Comparison of ENCODE assay signal across 10 cellular contexts in genomic region chr1:156692409-156692957, GRCh38. TPM values are rescaled to one million over a fixed set of nuclear protein-coding genes. Genes with fewer than 3 reads are reported as not detected.
DNase-seq lines count a peak whose midpoint lies in the region; ATAC-seq and TF ChIP-seq lines count a peak whose summit lies in the region.
"Had no signal": no experiment of that assay in that cellular context is flagged by ENCODE, and none has a peak within 500 bp of the region (broad histone marks: within the 10 kb centered on the region; RNA-seq: fewer than 3 reads in every experiment).

No MANE protein-coding gene starts in this region.

- intact Hi-C loops in breast epithelium (cut with DNase I; ENCODE audit: low total_unique reads) (no loop called here), MCF 10A (cut with micrococcal nuclease) (no loop called here)
- intact Hi-C loops in activated CD8-positive, alpha-beta T cell treated with anti-CD3 and anti-CD28 coated beads for 36 hours (cut with micrococcal nuclease): no loop called here

- H3K9me3 ChIP-seq in breast epithelium (no peaks in the 10 kb centered on the region), iPS-15b (ENCODE audit: control insufficient read depth, insufficient read depth, low read length) (no peaks in the 10 kb centered on the region)

- POLR2A ChIA-PET in MCF 10A (lab: Yijun Ruan, JAX): interaction anchor here (0.6 to 9.7 kb wide), 4 partner anchors 8 to 108 kb away, joined by 3 to 187 read pairs (median 34); partner anchors contain the start of genes CRABP2, ISG20L2 and METTL25B
- POLR2A ChIA-PET in activated CD8-positive, alpha-beta T cell treated with anti-CD3 and anti-CD28 coated beads for 36 hours (lab: Charles Lee): interaction anchor here (1.1 to 2.4 kb wide), 3 partner anchors 13 to 33 kb away, joined by 3 to 12 read pairs (median 4); partner anchors contain the start of gene CRABP2

- H3K9ac ChIP-seq in iPS-15b (ENCODE audit: low read depth, low read length): peak overlapping the region; percentile 47

- H3K9me3 Mint-ChIP-seq in MCF 10A (ENCODE audit: unreplicated experiment): no peaks in the 10 kb centered on the region
- no peaks in the 10 kb centered on the region for H3K9me3 Mint-ChIP-seq in activated CD8-positive, alpha-beta T cell treated with anti-CD3 and anti-CD28 coated beads for 36 hours
- H3K9me3 Mint-ChIP-seq: memory B cell had no signal

- H3K36me3 ChIP-seq in breast epithelium (no peaks in the 10 kb centered on the region), iPS-15b (ENCODE audit: control insufficient read depth, insufficient read depth, low read length) (no peaks in the 10 kb centered on the region)
- H3K36me3 ChIP-seq: brain microvascular endothelial cell had no signal

- no peak for ATAC-seq in activated CD8-positive, alpha-beta T cell treated with anti-CD3 and anti-CD28 coated beads for 36 hours

- H3K4me1 Mint-ChIP-seq in MCF 10A (ENCODE audit: insufficient read depth, unreplicated experiment): peaks cover 26% of the 10 kb centered on the region
- H3K4me1 Mint-ChIP-seq in activated CD8-positive, alpha-beta T cell treated with anti-CD3 and anti-CD28 coated beads for 36 hours (ENCODE audit: low read depth): peaks cover 23% of the 10 kb centered on the region

- CTCF ChIA-PET in MCF 10A (lab: Yijun Ruan, JAX): interaction anchor here (0.6 to 47.2 kb wide), 7 partner anchors 15 to 167 kb away, joined by 3 to 2415 read pairs (median 43); partner anchors contain the start of genes CRABP2, INSRR, ISG20L2 and METTL25B
- CTCF ChIA-PET in activated CD8-positive, alpha-beta T cell treated with anti-CD3 and anti-CD28 coated beads for 36 hours (lab: Charles Lee): interaction anchor here (1.1 to 13.3 kb wide), 7 partner anchors 10 to 199 kb away, joined by 3 to 396 read pairs (median 48); partner anchors contain the start of genes CRABP2, INSRR, ISG20L2 and METTL25B

- no peak for TF ChIP-seq POLR2A in breast epithelium (IDR thresholded peaks at IDR 0.05)

- peak overlapping the region; percentile 84 to 90 for H3K27ac ChIP-seq in breast epithelium
- H3K27ac ChIP-seq: brain microvascular endothelial cell had no signal

- H3K27me3 ChIP-seq in breast epithelium: no peaks in the 10 kb centered on the region
- no peaks in the 10 kb centered on the region for H3K27me3 ChIP-seq in iPS-15b (ENCODE audit: control insufficient read depth, insufficient read depth, low read length)

- no peak overlapping the region for H3K4me3 Mint-ChIP-seq in MCF 10A (ENCODE audit: unreplicated experiment)
- H3K4me3 Mint-ChIP-seq in activated CD8-positive, alpha-beta T cell treated with anti-CD3 and anti-CD28 coated beads for 36 hours: no peak overlapping the region
- H3K4me3 Mint-ChIP-seq: memory B cell, T-helper 17 cell had no signal

- H3K4me1 ChIP-seq in breast epithelium: peaks cover 21 to 43% of the 10 kb centered on the region in 2 donors
- peaks cover 37% of the 10 kb centered on the region for H3K4me1 ChIP-seq in iPS-15b (ENCODE audit: control insufficient read depth, insufficient read depth, low read length)

- H3K4me3 ChIP-seq in breast epithelium: peak overlapping the region in 2 of 3 donors; percentile 9 to 32
- peak overlapping the region; percentile 48 for H3K4me3 ChIP-seq in iPS-15b (ENCODE audit: low read depth, low read length)

- TF ChIP-seq CTCF in breast epithelium (IDR thresholded peaks at IDR 0.05) (no peak), MCF 10A (IDR thresholded peaks at IDR 0.05; ENCODE audit: unreplicated experiment) (no peak)
- TF ChIP-seq CTCF in activated CD8-positive, alpha-beta T cell treated with anti-CD3 and anti-CD28 coated beads for 36 hours (IDR thresholded peaks at IDR 0.05): no peak

- BruUV-seq in MCF 10A (replicated peaks; lab: Mats Ljungman, UMichigan): no TSS peak

- DNase-seq in breast epithelium (ENCODE audit: low spot score in 2 of 2): peak; percentile 56 to 78
- no peak for DNase-seq in MCF 10A (ENCODE audit: unreplicated experiment)
- DNase-seq in ureter (ENCODE audit: low spot score): peak; percentile 64
- no peak for DNase-seq in activated CD8-positive, alpha-beta T cell treated with anti-CD3 and anti-CD28 coated beads for 36 hours
- no peak for DNase-seq in stimulated activated CD4-positive, alpha-beta T cell treated with anti-CD3 and anti-CD28 coated beads, Interleukin-15, amount 100 ng/mL, for 24 hours
- DNase-seq: brain microvascular endothelial cell; stimulated activated CD8-positive, alpha-beta memory T cell treated with anti-CD3 and anti-CD28 coated beads, Interleukin-4, amount 100 ng/mL, for 48 hours; T-helper 17 cell had no signal

- no peak overlapping the region for H3K27ac Mint-ChIP-seq in MCF 10A (ENCODE audit: low read depth, unreplicated experiment)
- H3K27ac Mint-ChIP-seq in activated CD8-positive, alpha-beta T cell treated with anti-CD3 and anti-CD28 coated beads for 36 hours: no peak overlapping the region
- H3K27ac Mint-ChIP-seq: memory B cell, T-helper 17 cell had no signal

- no peaks in the 10 kb centered on the region for H3K36me3 Mint-ChIP-seq in MCF 10A (ENCODE audit: insufficient read depth, unreplicated experiment)
- H3K36me3 Mint-ChIP-seq in activated CD8-positive, alpha-beta T cell treated with anti-CD3 and anti-CD28 coated beads for 36 hours (ENCODE audit: low read depth): no peaks in the 10 kb centered on the region

- H3K27me3 Mint-ChIP-seq in MCF 10A (ENCODE audit: insufficient read depth, unreplicated experiment): peaks cover 51% of the 10 kb centered on the region
- peaks cover 60% of the 10 kb centered on the region for H3K27me3 Mint-ChIP-seq in activated CD8-positive, alpha-beta T cell treated with anti-CD3 and anti-CD28 coated beads for 36 hours

RNA-seq across cellular contexts. Expression of gene CRABP2, which starts 12.9 kb away (rescaled TPM):
- total RNA-seq in breast epithelium (10 to 100 TPM in 2 of 3 donors, 1 to 10 TPM in 1; 4.2 to 61.6 (median 28.2) TPM), MCF 10A (2022) (0.98 and 1.9 TPM in 2 replicates), ureter (229 TPM)
- under 1 TPM; 0.78 to 0.90 TPM for total RNA-seq in activated CD8-positive, alpha-beta T cell treated with anti-CD3 and anti-CD28 coated beads for 36 hours

RNA-seq across cellular contexts. Expression of gene NES, which starts 15.3 kb away (rescaled TPM):
- total RNA-seq in breast epithelium (10 to 100 TPM in 2 of 3 donors, 1 to 10 TPM in 1; 9.9 to 28.5 (median 14.9) TPM), MCF 10A (2022) (not detected in 2 replicates), ureter (42.4 TPM)
- total RNA-seq in activated CD8-positive, alpha-beta T cell treated with anti-CD3 and anti-CD28 coated beads for 36 hours: not detected
- total RNA-seq: T-helper 17 cell had no signal

RNA-seq across cellular contexts. Expression of gene METTL25B, which starts 35.8 kb away (rescaled TPM):
- total RNA-seq in breast epithelium (10 to 100 TPM; 15.5 to 41.3 (median 30.2) TPM), MCF 10A (2022) (46.0 and 68.9 TPM in 2 replicates), ureter (49.5 TPM)
- total RNA-seq in activated CD8-positive, alpha-beta T cell treated with anti-CD3 and anti-CD28 coated beads for 36 hours: 10 to 100 TPM; 32.3 to 32.5 TPM

RNA-seq across cellular contexts. Expression of gene ISG20L2, which starts 36.1 kb away (rescaled TPM):
- 10 to 100 TPM; 13.6 to 25.2 (median 21.0) TPM for total RNA-seq in breast epithelium
- total RNA-seq in MCF 10A (2022): 49.9 and 57.5 TPM in 2 replicates
- 42.7 TPM for total RNA-seq in ureter
- 10 to 100 TPM; 40.6 to 44.5 TPM for total RNA-seq in activated CD8-positive, alpha-beta T cell treated with anti-CD3 and anti-CD28 coated beads for 36 hours

RNA-seq across cellular contexts. Expression of gene MRPL24, which starts 48.4 kb away (rescaled TPM):
- 10 to 100 TPM; 36.6 to 63.9 (median 63.8) TPM for total RNA-seq in breast epithelium
- total RNA-seq in MCF 10A (2022): 233 and 261 TPM in 2 replicates
- 91.6 TPM for total RNA-seq in ureter
- 10 to 100 TPM; 84.2 to 93.6 TPM for total RNA-seq in activated CD8-positive, alpha-beta T cell treated with anti-CD3 and anti-CD28 coated beads for 36 hours

Comparison
In these comparisons a context has a peak if more than half of its experiments do, and no peak if none do; other contexts are left out.
1. DNase-seq: peak in breast epithelium (2 of 2) and ureter (single experiment); none in MCF 10A (single experiment), activated CD8-positive, alpha-beta T cell treated with anti-CD3 and anti-CD28 coated beads for 36 hours (single experiment) and stimulated activated CD4-positive, alpha-beta T cell treated with anti-CD3 and anti-CD28 coated beads, Interleukin-15, amount 100 ng/mL, for 24 hours (single experiment).
2. RNA of gene NES, which starts 15.3 kb away (total RNA-seq): 42.4 TPM in ureter (single experiment) and 9.9 to 28.5 TPM in breast epithelium; not detected in MCF 10A and not detected in activated CD8-positive, alpha-beta T cell treated with anti-CD3 and anti-CD28 coated beads for 36 hours; every median in the first group is over 10 times any median in the second.